Comparison of ENCODE assay signal across 3 cellular contexts in the genomic region with DNA sequence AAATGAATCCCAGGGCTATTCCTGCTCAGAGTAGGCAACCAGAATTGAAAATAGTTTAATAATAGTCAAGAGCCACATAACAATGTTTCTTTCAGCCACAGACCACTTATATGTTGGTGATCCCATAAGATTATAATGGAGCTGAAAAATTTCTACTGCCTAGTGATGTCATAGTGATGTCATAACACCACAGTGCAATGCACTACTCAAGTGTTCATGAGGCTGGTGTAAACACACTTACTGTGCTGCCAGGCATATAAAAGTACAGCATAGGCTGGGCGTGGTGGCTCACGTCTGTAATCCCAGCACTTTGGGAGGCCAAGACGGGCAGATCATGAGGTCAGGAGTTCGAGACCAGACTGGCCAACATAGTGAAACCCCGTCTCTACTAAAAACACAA.
TF ChIP-seq lines count a peak whose summit lies in the region.
"Not testable (repeated sequence)": the region's sequence is repeated elsewhere in the genome, so short reads cannot be mapped to it uniquely, and the experiment has no call there.

No MANE protein-coding gene starts in this region.

TF ChIP-seq in Ishikawa, 13 proteins besides CTCF, POLR2A, EP300 and RAD21:
- TF ChIP-seq CREB1 (IDR thresholded peaks at IDR 0.05; ENCODE audit: low read depth): 0 out of 2 replicates have a peak, but pooled peaks have one; percentile 15

TF ChIP-seq in K562, 482 proteins besides CTCF, POLR2A, EP300 and RAD21:
- 0 out of 2 replicates have a peak, but pooled peaks have one; percentile 13 for TF ChIP-seq CREM (IDR thresholded peaks at IDR 0.05; ENCODE audit: low read depth)
- not testable (repeated sequence) for TF ChIP-seq ATF1, CREB1 (CRISPR knock-in tag; IDR thresholded peaks at IDR 0.05)
- peak; percentile 88 for TF ChIP-seq ATF1 (tag; IDR thresholded peaks at IDR 0.05)
- TF ChIP-seq CREB1 (IDR thresholded peaks at IDR 0.05): 0 out of 2 replicates have a peak, but pooled peaks have one; percentile 22

TF ChIP-seq in endothelial cell of umbilical vein, 7 proteins besides CTCF, POLR2A, EP300 and RAD21:
- peak; percentile 8 for TF ChIP-seq JUN (IDR thresholded peaks at IDR 0.05; ENCODE audit: borderline replicate concordance, insufficient read depth, insufficient read length, low read depth)
